In genomic region chr6:32967151-32968091, GRCh38 we compare ENCODE assay signal across 8 cellular contexts. TPM values are rescaled to one million over a fixed set of nuclear protein-coding genes. Genes with fewer than 3 reads are reported as not detected.
DNase-seq lines count a peak whose midpoint lies in the region; ATAC-seq, FAIRE-seq and TF ChIP-seq lines count a peak whose summit lies in the region.

No MANE protein-coding gene starts in this region.

- H3K27ac ChIP-seq in iPS DF 6.9 (ENCODE audit: low read length), result no peak overlapping the region
- H3K27ac ChIP-seq in sigmoid colon, result peak overlapping the region; percentile 98 to 99 (median 98)

- H3K27me3 ChIP-seq in BJ (ENCODE audit: control insufficient read depth, insufficient read depth, low read length) (no peaks in the 10 kb centered on the region), iPS DF 6.9 (ENCODE audit: control insufficient read depth, insufficient read depth, low read length) (no peaks in the 10 kb centered on the region), sigmoid colon (no peaks in the 10 kb centered on the region)

- no peak for TF ChIP-seq EP300 in sigmoid colon (IDR thresholded peaks at IDR 0.05)

- FAIRE-seq in GM12892 (lab: Jason Lieb, UNC), result peak; percentile 91

- peaks cover 2% of the 10 kb centered on the region; the same call in 1 of the 2 replicates for H3K36me3 ChIP-seq in BJ (ENCODE audit: control insufficient read depth, insufficient read depth, low read length)
- H3K36me3 ChIP-seq in iPS DF 6.9 (ENCODE audit: control insufficient read depth, insufficient read depth, low read length), result peaks cover 2% of the 10 kb centered on the region
- H3K36me3 ChIP-seq in sigmoid colon, result peaks cover 2 to 3% (median 2%) of the 10 kb centered on the region in 4 donors

- DNase-seq in BJ (ENCODE audit: low read depth) (no peak), GM12892 (ENCODE audit: insufficient read length) (no peak), NCI-H510A treated with DMSO at 0.1 percent for 48 hours (lab: John Stamatoyannopoulos, UW) (peak; percentile 67), iPS DF 6.9 (ENCODE audit: low read depth, low spot score) (no peak), sigmoid colon (no peak), HuH-7.5 (ENCODE audit: low spot score) (no peak)
- DNase-seq in activated naive CD8-positive, alpha-beta T cell treated with anti-CD3 and anti-CD28 coated beads, Interleukin-2, amount 10 ng/mL, durations not matched to agents 7 days and 5 days, result no peak
- DNase-seq in effector CD4-positive, alpha-beta T cell, result no peak

- H3K27me3 Mint-ChIP-seq in activated naive CD8-positive, alpha-beta T cell treated with anti-CD3 and anti-CD28 coated beads, Interleukin-2, amount 10 ng/mL, durations not matched to agents 7 days and 5 days, result no peaks in the 10 kb centered on the region

- intact Hi-C loops in sigmoid colon (cut with DNase I), result loop anchor here (5.0 kb wide), 4 partner anchors 35 to 770 kb away; partner anchors contain the start of genes HSD17B8, RXRB and SLC39A7

- H3K9me3 ChIP-seq in iPS DF 6.9 (ENCODE audit: control insufficient read depth, insufficient read depth, low read length), result no peaks in the 10 kb centered on the region
- no peaks in the 10 kb centered on the region for H3K9me3 ChIP-seq in sigmoid colon

- CTCF ChIA-PET in BJ (lab: Yijun Ruan, JAX), result interaction anchor here (1.2 to 4.7 kb wide), 10 partner anchors 12 to 129 kb away, joined by 3 to 61 read pairs (median 8); partner anchors contain the start of genes HLA-DMA and TAP2

- TF ChIP-seq POLR2A in GM12892 (IDR thresholded peaks at IDR 0.05; ENCODE audit: low read depth, low read length) (no peak), sigmoid colon (IDR thresholded peaks at IDR 0.05) (no peak)

- H3K27ac Mint-ChIP-seq in activated naive CD8-positive, alpha-beta T cell treated with anti-CD3 and anti-CD28 coated beads, Interleukin-2, amount 10 ng/mL, durations not matched to agents 7 days and 5 days, result peak overlapping the region; percentile 84

- H3K4me3 ChIP-seq in BJ (ENCODE audit: low read depth, low read length) (peak overlapping the region; percentile 74), iPS DF 6.9 (ENCODE audit: low read length) (peak overlapping the region; percentile 95; the same call in 1 of the 2 replicates), sigmoid colon (peak overlapping the region; percentile 70 to 87 (median 78))

- H3K36me3 Mint-ChIP-seq in activated naive CD8-positive, alpha-beta T cell treated with anti-CD3 and anti-CD28 coated beads, Interleukin-2, amount 10 ng/mL, durations not matched to agents 7 days and 5 days, result peaks cover 25% of the 10 kb centered on the region

- POLR2A ChIA-PET in BJ (lab: Charles Lee), result no interaction called here
- POLR2A ChIA-PET in activated naive CD8-positive, alpha-beta T cell treated with anti-CD3 and anti-CD28 coated beads, Interleukin-2, amount 10 ng/mL, durations not matched to agents 7 days and 5 days (lab: Charles Lee), result interaction anchor here (1.1 to 12.7 kb wide), 11 partner anchors 10 to 125 kb away, joined by 3 to 323 read pairs (median 34); partner anchors contain the start of genes HLA-DMA, HLA-DMB, PSMB8 and PSMB9

- WGBS in iPS DF 6.9 (ENCODE audit: insufficient coverage, insufficient read length), result no CpG with 5 or more reads among the region's 16 CpGs
- 3 to 5% methylated on average over 16 of the region's 16 CpGs for WGBS in sigmoid colon, 2 donors

- peak overlapping the region; percentile 89 for H3K4me3 Mint-ChIP-seq in activated naive CD8-positive, alpha-beta T cell treated with anti-CD3 and anti-CD28 coated beads, Interleukin-2, amount 10 ng/mL, durations not matched to agents 7 days and 5 days

- H3K4me1 ChIP-seq in iPS DF 6.9 (ENCODE audit: control insufficient read depth, insufficient read depth, low read length) (no peaks in the 10 kb centered on the region), sigmoid colon (peaks cover 0 to 28% (median 18%) of the 10 kb centered on the region in 4 donors)

- ATAC-seq in activated naive CD8-positive, alpha-beta T cell treated with anti-CD3 and anti-CD28 coated beads, Interleukin-2, amount 10 ng/mL, durations not matched to agents 7 days and 5 days (ENCODE audit: low read depth), result no peak

- H3K9me3 Mint-ChIP-seq in activated naive CD8-positive, alpha-beta T cell treated with anti-CD3 and anti-CD28 coated beads, Interleukin-2, amount 10 ng/mL, durations not matched to agents 7 days and 5 days, result no peaks in the 10 kb centered on the region

- peaks cover 39% of the 10 kb centered on the region for H3K4me1 Mint-ChIP-seq in activated naive CD8-positive, alpha-beta T cell treated with anti-CD3 and anti-CD28 coated beads, Interleukin-2, amount 10 ng/mL, durations not matched to agents 7 days and 5 days

- TF ChIP-seq CTCF in BJ (IDR thresholded peaks at IDR 0.05; ENCODE audit: insufficient read depth, low read depth, low read length), result peak; percentile 56
- TF ChIP-seq CTCF in sigmoid colon (IDR thresholded peaks at IDR 0.05), result peak in 3 of 4 experiments; percentile 29 to 53 (median 49)

RNA-seq across cellular contexts. Expression of gene BRD2, which starts 1.0 kb away (rescaled TPM):
- polyA plus RNA-seq in BJ (2011; rRNA removed) (110 and 128 TPM in 2 replicates), sigmoid colon (100 to 1,000 TPM in 1 of 3 donors, 10 to 100 TPM in 2; 60.6 to 135 (median 69.7) TPM)
- 64.2 and 92.8 TPM in 2 replicates for polyA minus RNA-seq in BJ (2011; rRNA and poly(A)+ RNA removed)
- 187 TPM for polyA plus RNA-seq in GM12892 (2012; ENCODE audit: missing spikeins)
- 100 to 1,000 TPM; 365 to 371 TPM for total RNA-seq in activated naive CD8-positive, alpha-beta T cell treated with anti-CD3 and anti-CD28 coated beads, Interleukin-2, amount 10 ng/mL, durations not matched to agents 7 days and 5 days
- 100 to 1,000 TPM in 1 of 4 donors, 10 to 100 TPM in 3; 82.4 to 116 (median 87.7) TPM for total RNA-seq in sigmoid colon

RNA-seq across cellular contexts. Expression of gene HLA-DMA, which starts 14.5 kb away (rescaled TPM):
- polyA plus RNA-seq in BJ (2011; rRNA removed) (3.5 and 3.8 TPM in 2 replicates), sigmoid colon (100 to 1,000 TPM in 1 of 3 donors, 10 to 100 TPM in 2; 19.8 to 131 (median 57.1) TPM)
- 0.72 and 2.2 TPM in 2 replicates for polyA minus RNA-seq in BJ (2011; rRNA and poly(A)+ RNA removed)
- polyA plus RNA-seq in GM12892 (2012; ENCODE audit: missing spikeins), result 301 TPM
- total RNA-seq in activated naive CD8-positive, alpha-beta T cell treated with anti-CD3 and anti-CD28 coated beads, Interleukin-2, amount 10 ng/mL, durations not matched to agents 7 days and 5 days, result 10 to 100 TPM; 32.1 to 36.1 TPM
- total RNA-seq in sigmoid colon, result 10 to 100 TPM; 16.3 to 26.0 (median 20.2) TPM

RNA-seq across cellular contexts. Expression of gene HLA-DMB, which starts 26.6 kb away (rescaled TPM):
- polyA plus RNA-seq in BJ (2011; rRNA removed) (not detected in 2 replicates), sigmoid colon (100 to 1,000 TPM in 1 of 3 donors, 10 to 100 TPM in 2; 13.2 to 108 (median 90.5) TPM)
- not detected in 2 replicates for polyA minus RNA-seq in BJ (2011; rRNA and poly(A)+ RNA removed)
- 251 TPM for polyA plus RNA-seq in GM12892 (2012; ENCODE audit: missing spikeins)
- 10 to 100 TPM; 14.0 to 14.7 TPM for total RNA-seq in activated naive CD8-positive, alpha-beta T cell treated with anti-CD3 and anti-CD28 coated beads, Interleukin-2, amount 10 ng/mL, durations not matched to agents 7 days and 5 days
- total RNA-seq in sigmoid colon, result 10 to 100 TPM; 10.2 to 25.3 (median 11.5) TPM

RNA-seq across cellular contexts. Expression of gene HLA-DOA, which starts 42.0 kb away (rescaled TPM):
- not detected in 2 replicates for polyA plus RNA-seq in BJ (2011; rRNA removed)
- polyA minus RNA-seq in BJ (2011; rRNA and poly(A)+ RNA removed), result not detected in 2 replicates
- polyA plus RNA-seq in GM12892 (2012; ENCODE audit: missing spikeins), result 84.4 TPM
- total RNA-seq in activated naive CD8-positive, alpha-beta T cell treated with anti-CD3 and anti-CD28 coated beads, Interleukin-2, amount 10 ng/mL, durations not matched to agents 7 days and 5 days, result 1 to 10 TPM; 7.5 to 8.3 TPM
- total RNA-seq in sigmoid colon, result 1 to 10 TPM; 1.5 to 3.0 (median 2.3) TPM
- polyA plus RNA-seq in sigmoid colon, result 10 to 100 TPM in 1 of 3 donors, 1 to 10 TPM in 2; 1.8 to 42.0 (median 6.5) TPM
